ENCODE assay signal across 1 cellular context in the genomic region with DNA sequence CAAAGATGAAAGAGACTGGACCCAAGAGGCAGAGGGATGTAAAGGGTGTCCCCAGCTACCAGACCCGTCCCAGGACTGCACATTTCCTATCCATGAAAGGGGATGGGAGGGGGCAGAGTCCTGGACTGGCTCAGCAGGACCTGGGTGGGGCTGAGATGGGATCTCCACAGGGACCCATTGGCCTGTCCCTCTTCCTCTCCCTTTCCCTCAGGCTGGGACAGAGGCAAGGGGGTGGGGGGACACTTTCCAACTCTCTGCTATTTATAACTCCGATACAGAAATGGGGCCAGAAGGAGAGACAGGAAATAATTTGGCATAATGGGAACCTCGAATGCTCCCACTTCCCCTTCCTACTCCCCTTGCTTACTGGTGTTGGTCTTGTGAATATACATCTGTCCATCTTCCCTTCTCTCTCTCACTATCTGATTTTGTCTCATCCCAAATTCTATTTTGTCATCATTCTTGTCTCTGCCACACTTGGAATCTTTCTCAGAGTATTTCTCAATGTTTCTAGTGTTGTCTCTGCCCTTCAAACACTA.
TF ChIP-seq lines count a peak whose summit lies in the region.

No MANE protein-coding gene starts in this region.

TF ChIP-seq in HCT116, 20 proteins besides CTCF, POLR2A, EP300 and RAD21:
- TF ChIP-seq SRF (IDR thresholded peaks at IDR 0.05; ENCODE audit: low read depth) (no peak), ZFX (IDR thresholded peaks at IDR 0.05) (no peak), POLR2AphosphoS5 (IDR thresholded peaks at IDR 0.05; ENCODE audit: low read depth, low read length) (no peak), ELF1 (IDR thresholded peaks at IDR 0.05; ENCODE audit: borderline replicate concordance, low read depth) (no peak), FOSL1 (IDR thresholded peaks at IDR 0.05; ENCODE audit: low read depth) (no peak), SP1 (IDR thresholded peaks at IDR 0.05; ENCODE audit: low read depth) (no peak), TCF7L2 (IDR thresholded peaks at IDR 0.05; ENCODE audit: borderline replicate concordance, extremely low read depth, insufficient read depth, insufficient read length) (no peak), YY1 (IDR thresholded peaks at IDR 0.05; ENCODE audit: extremely low read depth, insufficient replicate concordance, low read depth, low read length) (no peak), CBX3 (IDR thresholded peaks at IDR 0.05; ENCODE audit: low read depth) (no peak), JUND (IDR thresholded peaks at IDR 0.05) (no peak), REST (IDR thresholded peaks at IDR 0.05; ENCODE audit: low read depth) (no peak), SIN3A (IDR thresholded peaks at IDR 0.05; ENCODE audit: low read depth) (no peak), EZH2phosphoT487 (IDR thresholded peaks at IDR 0.05; ENCODE audit: borderline replicate concordance) (no peak), CEBPB (IDR thresholded peaks at IDR 0.05; ENCODE audit: low read depth) (no peak), EGR1 (IDR thresholded peaks at IDR 0.05; ENCODE audit: low read depth) (no peak), ZNF274 (IDR thresholded peaks at IDR 0.05; ENCODE audit: low read depth, low read length) (no peak)
- TF ChIP-seq, protein P1, sequence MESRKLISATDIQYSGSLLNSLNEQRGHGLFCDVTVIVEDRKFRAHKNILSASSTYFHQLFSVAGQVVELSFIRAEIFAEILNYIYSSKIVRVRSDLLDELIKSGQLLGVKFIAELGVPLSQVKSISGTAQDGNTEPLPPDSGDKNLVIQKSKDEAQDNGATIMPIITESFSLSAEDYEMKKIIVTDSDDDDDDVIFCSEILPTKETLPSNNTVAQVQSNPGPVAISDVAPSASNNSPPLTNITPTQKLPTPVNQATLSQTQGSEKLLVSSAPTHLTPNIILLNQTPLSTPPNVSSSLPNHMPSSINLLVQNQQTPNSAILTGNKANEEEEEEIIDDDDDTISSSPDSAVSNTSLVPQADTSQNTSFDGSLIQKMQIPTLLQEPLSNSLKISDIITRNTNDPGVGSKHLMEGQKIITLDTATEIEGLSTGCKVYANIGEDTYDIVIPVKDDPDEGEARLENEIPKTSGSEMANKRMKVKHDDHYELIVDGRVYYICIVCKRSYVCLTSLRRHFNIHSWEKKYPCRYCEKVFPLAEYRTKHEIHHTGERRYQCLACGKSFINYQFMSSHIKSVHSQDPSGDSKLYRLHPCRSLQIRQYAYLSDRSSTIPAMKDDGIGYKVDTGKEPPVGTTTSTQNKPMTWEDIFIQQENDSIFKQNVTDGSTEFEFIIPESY (IDR thresholded peaks at IDR 0.05; ENCODE audit: extremely low read depth, insufficient replicate concordance, low read length): no peak
- TF ChIP-seq, protein P2, sequence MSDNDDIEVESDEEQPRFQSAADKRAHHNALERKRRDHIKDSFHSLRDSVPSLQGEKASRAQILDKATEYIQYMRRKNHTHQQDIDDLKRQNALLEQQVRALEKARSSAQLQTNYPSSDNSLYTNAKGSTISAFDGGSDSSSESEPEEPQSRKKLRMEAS (IDR thresholded peaks at IDR 0.05): no peak
